1 cellular context compared by ENCODE assay signal in genomic region chr17:35073991-35074627, GRCh38.
TF ChIP-seq lines count a peak whose summit lies in the region.

No MANE protein-coding gene starts in this region.

TF ChIP-seq in IMR-90, 13 proteins besides CTCF, POLR2A, EP300 and RAD21 (continued from another document):
- no peak for TF ChIP-seq USF2 (IDR thresholded peaks at IDR 0.05; ENCODE audit: low read depth, low read length)
